25 cellular contexts compared by ENCODE assay signal in genomic region chr21:41823906-41824305, GRCh38. TPM values are rescaled to one million over a fixed set of nuclear protein-coding genes. Genes with fewer than 3 reads are reported as not detected.
"Had no signal": no experiment of that assay in that cellular context is flagged by ENCODE, and none has a peak within 500 bp of the region (broad histone marks: within the 10 kb centered on the region; RNA-seq: fewer than 3 reads in every experiment).

No MANE protein-coding gene starts in this region.

- H3K4me1 Mint-ChIP-seq: activated B cell treated with CpG ODN at 0.5 μM for 24 hours; activated CD4-positive, alpha-beta T cell treated with anti-CD3 and anti-CD28 coated beads, Interleukin-2, amount 10 ng/mL, durations not matched to agents 24 days and 14 days; activated naive CD8-positive, alpha-beta T cell treated with anti-CD3 and anti-CD28 coated beads for 36 hours; T-cell had no signal

- H3K4me3 ChIP-seq: SK-N-MC had no signal

- H3K4me3 Mint-ChIP-seq: activated B cell treated with CpG ODN at 0.5 μM for 24 hours; activated CD4-positive, alpha-beta T cell treated with anti-CD3 and anti-CD28 coated beads, Interleukin-2, amount 10 ng/mL, durations not matched to agents 24 days and 14 days; activated naive CD4-positive, alpha-beta T cell treated with anti-CD3 and anti-CD28 coated beads for 36 hours; activated naive CD8-positive, alpha-beta T cell treated with anti-CD3 and anti-CD28 coated beads for 36 hours; activated T-cell treated with anti-CD3 and anti-CD28 coated beads, Interleukin-2, amount 50 U/mL, for 4 hours; T-cell had no signal

- H3K27me3 Mint-ChIP-seq: activated B cell treated with CpG ODN at 0.5 μM for 24 hours; activated CD4-positive, alpha-beta T cell treated with anti-CD3 and anti-CD28 coated beads, Interleukin-2, amount 10 ng/mL, durations not matched to agents 24 days and 14 days; activated naive CD8-positive, alpha-beta T cell treated with anti-CD3 and anti-CD28 coated beads for 36 hours; T-cell had no signal

- H3K9me3 Mint-ChIP-seq: activated B cell treated with CpG ODN at 0.5 μM for 24 hours; activated CD4-positive, alpha-beta T cell treated with anti-CD3 and anti-CD28 coated beads, Interleukin-2, amount 10 ng/mL, durations not matched to agents 24 days and 14 days; activated naive CD4-positive, alpha-beta T cell treated with anti-CD3 and anti-CD28 coated beads for 36 hours; activated naive CD8-positive, alpha-beta T cell treated with anti-CD3 and anti-CD28 coated beads for 36 hours; activated T-cell treated with anti-CD3 and anti-CD28 coated beads, Interleukin-2, amount 50 U/mL, for 4 hours; T-cell had no signal

- H3K27ac Mint-ChIP-seq: activated B cell treated with CpG ODN at 0.5 μM for 24 hours; activated CD4-positive, alpha-beta T cell treated with anti-CD3 and anti-CD28 coated beads, Interleukin-2, amount 10 ng/mL, durations not matched to agents 24 days and 14 days; activated naive CD4-positive, alpha-beta T cell treated with anti-CD3 and anti-CD28 coated beads for 36 hours; activated naive CD8-positive, alpha-beta T cell treated with anti-CD3 and anti-CD28 coated beads for 36 hours; T-cell had no signal

- DNase-seq: activated B cell treated with CpG ODN at 0.5 μM for 24 hours; activated CD4-positive, alpha-beta T cell treated with anti-CD3 and anti-CD28 coated beads for 1 hour; activated CD4-positive, alpha-beta T cell treated with anti-CD3 and anti-CD28 coated beads, Interleukin-2, amount 10 ng/mL, durations not matched to agents 24 days and 14 days; activated CD4-positive, alpha-beta T cell treated with anti-CD3 and anti-CD28 coated beads, Interleukin-2, amount 50 U/mL, for 48 hours; activated effector memory CD4-positive, alpha-beta T cell treated with anti-CD3 and anti-CD28 coated beads, Interleukin-2, amount 50 U/mL, for 16 hours; activated naive CD8-positive, alpha-beta T cell treated with anti-CD3 and anti-CD28 coated beads for 36 hours; activated T-cell treated with anti-CD3 and anti-CD28 coated beads, Interleukin-2, amount 50 U/mL, for 4 hours; caudate nucleus; KG1; MV-4-11; NCI-H1105; NCI-H1694 treated with DMSO at 0.1 percent for 48 hours; NCI-H345; NCI-H510A; NCI-H526 treated with DMSO at 0.1 percent for 48 hours; NCI-H82; OCI-M1; RPMI8226; T-helper 2 cell; T1000 had no signal

- H3K27ac ChIP-seq: SK-N-MC had no signal

- ATAC-seq: activated T-cell treated with anti-CD3 and anti-CD28 coated beads, Interleukin-2, amount 50 U/mL, for 4 hours; Panc1; Right ventricle myocardium inferior; T-cell had no signal

RNA-seq across cellular contexts. Expression of gene RIPK4, which starts 57.1 kb away (rescaled TPM):
- total RNA-seq: activated CD4-positive, alpha-beta T cell treated with anti-CD3 and anti-CD28 coated beads, Interleukin-2, amount 10 ng/mL, durations not matched to agents 24 days and 14 days had no signal
